Comparison of ENCODE assay signal across 18 cellular contexts in the genomic region with DNA sequence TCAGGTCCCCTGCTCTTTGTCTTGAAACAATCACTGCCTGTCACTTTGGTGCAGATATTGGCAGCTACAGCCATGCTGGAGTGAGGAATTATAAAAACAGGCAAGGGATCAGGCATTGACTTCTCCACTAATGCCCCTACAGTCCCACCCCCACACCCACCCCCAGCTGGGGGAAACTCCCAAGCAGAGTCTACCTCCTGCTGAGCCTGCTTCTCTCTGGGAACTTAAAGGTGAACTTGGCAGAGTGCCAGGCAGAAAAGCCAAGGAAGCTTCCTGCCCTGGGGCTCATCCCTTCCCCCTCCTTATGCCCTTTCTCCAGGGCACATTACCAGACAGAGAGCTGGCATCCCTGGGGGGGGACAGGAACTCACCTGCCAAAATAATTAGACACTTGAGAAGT. TPM values are rescaled to one million over a fixed set of nuclear protein-coding genes. Genes with fewer than 3 reads are reported as not detected.
A peak's percentile ranks its signal among the peaks of the same experiment; 100 is the strongest.
DNase-seq lines count a peak whose midpoint lies in the region; ATAC-seq, FAIRE-seq and TF ChIP-seq lines count a peak whose summit lies in the region.
"Had no signal": no experiment of that assay in that cellular context is flagged by ENCODE, and none has a peak within 500 bp of the region (broad histone marks: within the 10 kb centered on the region; RNA-seq: fewer than 3 reads in every experiment).

No MANE protein-coding gene starts in this region.

- no peaks in the 10 kb centered on the region for H3K79me2 ChIP-seq in HepG2 (ENCODE audit: insufficient read depth, low read length)

- H3K4me1 ChIP-seq in HepG2 (ENCODE audit: insufficient read depth, low read length) (peaks cover 60% of the 10 kb centered on the region), sigmoid colon (no peaks in the 10 kb centered on the region)
- H3K4me1 ChIP-seq: neural progenitor cell had no signal

- no peak for FAIRE-seq in HepG2 (lab: Jason Lieb, UNC)
- FAIRE-seq: endometrium had no signal

- BruUV-seq in HepG2 (replicated peaks; lab: Mats Ljungman, UMichigan) = no TSS peak

- no peaks in the 10 kb centered on the region; the same call in 1 of the 2 replicates for H4K20me1 ChIP-seq in HepG2 (ENCODE audit: insufficient read depth, low read length)

- CTCF ChIA-PET in HepG2 (lab: Yijun Ruan, JAX; ENCODE audit: low intra/inter-chr PET ratio, low total read pairs) = no interaction called here

- TF ChIP-seq POLR2A in HepG2 (IDR thresholded peaks at IDR 0.05; ENCODE audit: insufficient read depth in 1 of 2, low read depth in 2 of 2, low read length in 2 of 2) (no peak), sigmoid colon (IDR thresholded peaks at IDR 0.05) (no peak)

- H3K27ac ChIP-seq in HepG2 (ENCODE audit: extremely low read length, insufficient read depth, low read length) (no peak overlapping the region), sigmoid colon (no peak overlapping the region)
- H3K27ac ChIP-seq: left ventricle myocardium inferior, neural progenitor cell had no signal

- no peak for TF ChIP-seq EP300 in HepG2 (IDR thresholded peaks at IDR 0.05; ENCODE audit: low read depth in 2 of 2, low read length in 2 of 2)
- TF ChIP-seq EP300 in HepG2 (CRISPR knock-in tag; IDR thresholded peaks at IDR 0.05; ENCODE audit: borderline replicate concordance) = no peak
- no peak for TF ChIP-seq EP300 in sigmoid colon (IDR thresholded peaks at IDR 0.05)

- no peak overlapping the region for H3K9ac ChIP-seq in HepG2 (ENCODE audit: insufficient read depth, low read depth, low read length)
- H3K9ac ChIP-seq: neural progenitor cell had no signal

- no peak for ATAC-seq in HepG2
- ATAC-seq in HG03039 (IDR thresholded peaks at IDR 0.05; ENCODE audit: unreplicated experiment) = no peak

- TF ChIP-seq CTCF in HepG2 (CRISPR knock-in tag; IDR thresholded peaks at IDR 0.05) = no peak
- TF ChIP-seq CTCF in sigmoid colon (IDR thresholded peaks at IDR 0.05) = no peak

- H3K9me3 ChIP-seq in HepG2 (ENCODE audit: low read length) = no peaks in the 10 kb centered on the region
- H3K9me3 ChIP-seq in sigmoid colon = no peaks in the 10 kb centered on the region
- H3K9me3 ChIP-seq: left ventricle myocardium inferior had no signal

- POLR2A ChIA-PET in HepG2 (lab: Yijun Ruan, JAX) = no interaction called here

- in situ Hi-C loops in HepG2 (cut with HindIII; ENCODE audit: extremely low pct_ligation_motif_present, low pct_unique_long_range_greater_than_20kb) = no loop called here

- H2AFZ ChIP-seq in HepG2 (ENCODE audit: low read length) = no peak overlapping the region
- H2AFZ ChIP-seq: neural progenitor cell had no signal

- H3K36me3 ChIP-seq in HepG2 (replicated peaks in 1 of 2; ENCODE audit: control insufficient read depth in 1 of 2, insufficient read depth in 2 of 2, low read length in 2 of 2) (no peaks in the 10 kb centered on the region; a peak in 1 of 5 replicates), sigmoid colon (no peaks in the 10 kb centered on the region)
- H3K36me3 ChIP-seq: left ventricle myocardium inferior, neural progenitor cell had no signal

- H3K4me3 ChIP-seq in HepG2 (replicated peaks in 1 of 3; ENCODE audit: insufficient read depth in 1 of 3, low read depth in 2 of 3, low read length in 3 of 3) (no peak overlapping the region), sigmoid colon (no peak overlapping the region)
- H3K4me3 ChIP-seq: left ventricle myocardium inferior, neural progenitor cell had no signal

- DNase-seq in DMS79 treated with DMSO at 0.1 percent for 48 hours (lab: John Stamatoyannopoulos, UW) (peak; percentile 67), NCI-H1105 treated with DMSO at 0.1 percent for 48 hours (lab: John Stamatoyannopoulos, UW) (peak; percentile 85), RPMI8226 (peak; percentile 56), HepG2 (ENCODE audit: low spot score) (no peak), sigmoid colon (no peak), GDM1 (lab: John Stamatoyannopoulos, UW) (no peak), NOMO-1 (lab: John Stamatoyannopoulos, UW; ENCODE audit: unreplicated experiment in 2 of 2) (no peak)
- DNase-seq: activated CD4-positive, alpha-beta T cell treated with anti-CD3 and anti-CD28 coated beads, Interleukin-2, amount 50 U/mL, for 4 hours; Karpas-422; left ventricle myocardium inferior; stimulated activated CD4-positive, alpha-beta T cell treated with anti-CD3 and anti-CD28 coated beads, Interleukin-12 subunit alpha, Interleukin-12 subunit beta, amount 100 ng/mL, for 4 hours; T-cell had no signal

- TF ChIP-seq RAD21 in HepG2 (CRISPR knock-in tag; IDR thresholded peaks at IDR 0.05) = no peak

- intact Hi-C loops in HepG2 (cut with micrococcal nuclease; ENCODE audit: unreplicated experiment) (no loop called here), sigmoid colon (cut with DNase I) (no loop called here)

- H3K4me2 ChIP-seq in HepG2 (ENCODE audit: low read depth, low read length) = no peak overlapping the region
- H3K4me2 ChIP-seq: neural progenitor cell had no signal

- H3K27me3 ChIP-seq in HepG2 (ENCODE audit: control insufficient read depth in 1 of 2, insufficient read depth in 2 of 2, low read length in 2 of 2) = no peaks in the 10 kb centered on the region
- peaks cover 7 to 18% (median 8%) of the 10 kb centered on the region in 3 donors for H3K27me3 ChIP-seq in sigmoid colon

TF ChIP-seq in HepG2, 621 proteins besides CTCF, POLR2A, EP300 and RAD21:
- TF ChIP-seq RFX5 (IDR thresholded peaks at IDR 0.05; ENCODE audit: low read depth, low read length) = no peak
- TF ChIP-seq LCORL (IDR thresholded peaks at IDR 0.05) = peak; percentile 89
- no peak for TF ChIP-seq LCORL (CRISPR knock-in tag; IDR thresholded peaks at IDR 0.05)

RNA-seq across cellular contexts. Expression of gene NCMAP, which starts 6.7 kb away (rescaled TPM):
- total RNA-seq in HepG2 (2016; rRNA removed; fragmentation: Illumina TruSeq; extraction: Trizol) (2.7 and 2.9 TPM in 2 replicates), sigmoid colon (not detected)
- total RNA-seq in HepG2 (2016; cell fraction: cytosol; rRNA removed; fragmentation: Illumina TruSeq; extraction: Trizol; ENCODE audit: low read depth) = 1.1 and 1.7 TPM in 2 replicates
- total RNA-seq in HepG2 (2016; cell fraction: insoluble cytoplasmic fraction; rRNA removed; fragmentation: Illumina TruSeq; extraction: Trizol) = 2.5 and 2.7 TPM in 2 replicates
- 3.6 and 4.1 TPM in 2 replicates for total RNA-seq in HepG2 (2016; cell fraction: membrane; rRNA removed; fragmentation: Illumina TruSeq; extraction: Trizol)
- 1.3 and 1.7 TPM in 2 replicates for total RNA-seq in HepG2 (2016; cell fraction: nucleus; rRNA removed; fragmentation: Illumina TruSeq; extraction: Trizol)
- polyA plus RNA-seq in HepG2 (2011; rRNA removed) (20.0 and 22.0 TPM in 2 replicates), sigmoid colon (1 to 10 TPM in 1 of 3 donors, under 1 TPM in 2; 0.51 to 1.8 (median 0.60) TPM)
- 16.3 and 22.0 TPM in 2 replicates for polyA plus RNA-seq in HepG2 (2011; cell fraction: cytosol; rRNA removed)
- polyA plus RNA-seq in HepG2 (2011; cell fraction: nucleus; rRNA removed) = 6.2 and 8.2 TPM in 2 replicates
- polyA plus RNA-seq in HepG2 (2012) = 9.9 and 19.2 TPM in 2 replicates
- polyA plus RNA-seq in HepG2 (2016; cell fraction: cytosol; fragmentation: Illumina TruSeq; extraction: Trizol; ENCODE audit: low read depth) = 1.1 and 1.6 TPM in 2 replicates
- polyA plus RNA-seq in HepG2 (2016; cell fraction: insoluble cytoplasmic fraction; fragmentation: Illumina TruSeq; extraction: Trizol; ENCODE audit: low read depth) = 2.0 and 2.2 TPM in 2 replicates
- 2.3 and 3.2 TPM in 2 replicates for polyA plus RNA-seq in HepG2 (2016; cell fraction: membrane; fragmentation: Illumina TruSeq; extraction: Trizol; ENCODE audit: low read depth)
- 2.1 and 2.3 TPM in 2 replicates for polyA plus RNA-seq in HepG2 (2016; cell fraction: nucleus; fragmentation: Illumina TruSeq; extraction: Trizol; ENCODE audit: insufficient read depth, low read depth)
- polyA minus RNA-seq in HepG2 (2011; rRNA and poly(A)+ RNA removed; ENCODE audit: low replicate concordance) = 28.8 TPM in 1 of 2 replicates, not detected in the other
- polyA minus RNA-seq in HepG2 (2011; cell fraction: cytosol; rRNA and poly(A)+ RNA removed) = 13.1 and 18.4 TPM in 2 replicates
- polyA minus RNA-seq in HepG2 (2011; cell fraction: nucleus; rRNA and poly(A)+ RNA removed) = 6.2 and 9.0 TPM in 2 replicates
- total RNA-seq: activated T-helper 2 cell treated with anti-CD3 and anti-CD28 coated beads, Interferon-gamma antibody, Interleukin-2, Interleukin-4, amounts not matched to agents 10 μg/mL and 5 μg/mL and 100 μg/mL, durations not matched to agents 14 hours and 24 hours and 36 hours; glomerular endothelial cell had no signal
- polyA plus RNA-seq: CD14-positive monocyte had no signal

RNA-seq across cellular contexts. Expression of gene RCAN3, which starts 60.0 kb away (rescaled TPM):
- total RNA-seq in HepG2 (2016; rRNA removed; fragmentation: Illumina TruSeq; extraction: Trizol) = 13.3 and 13.6 TPM in 2 replicates
- 11.1 and 12.8 TPM in 2 replicates for total RNA-seq in HepG2 (2016; cell fraction: cytosol; rRNA removed; fragmentation: Illumina TruSeq; extraction: Trizol; ENCODE audit: low read depth)
- 12.7 and 13.1 TPM in 2 replicates for total RNA-seq in HepG2 (2016; cell fraction: insoluble cytoplasmic fraction; rRNA removed; fragmentation: Illumina TruSeq; extraction: Trizol)
- 11.4 and 12.2 TPM in 2 replicates for total RNA-seq in HepG2 (2016; cell fraction: membrane; rRNA removed; fragmentation: Illumina TruSeq; extraction: Trizol)
- total RNA-seq in HepG2 (2016; cell fraction: nucleus; rRNA removed; fragmentation: Illumina TruSeq; extraction: Trizol) = 6.8 and 7.8 TPM in 2 replicates
- 10.9 and 12.2 TPM in 2 replicates for polyA plus RNA-seq in HepG2 (2011; rRNA removed)
- 7.5 and 10.9 TPM in 2 replicates for polyA plus RNA-seq in HepG2 (2011; cell fraction: cytosol; rRNA removed)
- 5.9 and 6.3 TPM in 2 replicates for polyA plus RNA-seq in HepG2 (2011; cell fraction: nucleus; rRNA removed)
- polyA plus RNA-seq in HepG2 (2012) = 8.9 and 12.1 TPM in 2 replicates
- 5.1 and 5.8 TPM in 2 replicates for polyA plus RNA-seq in HepG2 (2016; cell fraction: cytosol; fragmentation: Illumina TruSeq; extraction: Trizol; ENCODE audit: low read depth)
- 11.8 and 14.0 TPM in 2 replicates for polyA plus RNA-seq in HepG2 (2016; cell fraction: insoluble cytoplasmic fraction; fragmentation: Illumina TruSeq; extraction: Trizol; ENCODE audit: low read depth)
- 9.8 and 11.1 TPM in 2 replicates for polyA plus RNA-seq in HepG2 (2016; cell fraction: membrane; fragmentation: Illumina TruSeq; extraction: Trizol; ENCODE audit: low read depth)
- polyA plus RNA-seq in HepG2 (2016; cell fraction: nucleus; fragmentation: Illumina TruSeq; extraction: Trizol; ENCODE audit: insufficient read depth, low read depth) = 11.0 and 12.1 TPM in 2 replicates
- 5.6 and 20.2 TPM in 2 replicates for polyA minus RNA-seq in HepG2 (2011; rRNA and poly(A)+ RNA removed; ENCODE audit: low replicate concordance)
- 12.3 and 12.5 TPM in 2 replicates for polyA minus RNA-seq in HepG2 (2011; cell fraction: cytosol; rRNA and poly(A)+ RNA removed)
- polyA minus RNA-seq in HepG2 (2011; cell fraction: nucleus; rRNA and poly(A)+ RNA removed) = 4.2 and 8.7 TPM in 2 replicates
- total RNA-seq in sigmoid colon = 10 to 100 TPM in 2 of 4 donors, 1 to 10 TPM in 2; 4.1 to 19.1 (median 10.7) TPM
- 10 to 100 TPM in 1 of 3 donors, 1 to 10 TPM in 2; 3.0 to 11.9 (median 5.1) TPM for polyA plus RNA-seq in sigmoid colon

Comparison
In these comparisons a context has a peak if more than half of its experiments do, and no peak if none do; other contexts are left out.
1. DNase-seq: peak in DMS79 treated with DMSO at 0.1 percent for 48 hours (single experiment), NCI-H1105 treated with DMSO at 0.1 percent for 48 hours (single experiment) and RPMI8226 (single experiment); none in HepG2 (single experiment), sigmoid colon (single experiment), GDM1 (single experiment) and NOMO-1 (0 of 2).